ENCODE assay signal across 22 cellular contexts in genomic region chr3:43004282-43004681, GRCh38. TPM values are rescaled to one million over a fixed set of nuclear protein-coding genes. Genes with fewer than 3 reads are reported as not detected.
DNase-seq lines count a peak whose midpoint lies in the region; ATAC-seq, FAIRE-seq and TF ChIP-seq lines count a peak whose summit lies in the region.
"Had no signal": no experiment of that assay in that cellular context is flagged by ENCODE, and none has a peak within 500 bp of the region (broad histone marks: within the 10 kb centered on the region; RNA-seq: fewer than 3 reads in every experiment).

No MANE protein-coding gene starts in this region.

- no peak for FAIRE-seq in urothelium cell line (lab: Jason Lieb, UNC)

- no peaks in the 10 kb centered on the region for H4K20me1 ChIP-seq in PC-3 (ENCODE audit: low read length)
- H4K20me1 ChIP-seq in fibroblast of lung (ENCODE audit: control insufficient read depth, extremely low read depth, insufficient read depth, low read length): no peaks in the 10 kb centered on the region
- no peaks in the 10 kb centered on the region for H4K20me1 ChIP-seq in neural progenitor cell (ENCODE audit: low read depth)

- no peaks in the 10 kb centered on the region for H3K36me3 ChIP-seq in PC-3 (ENCODE audit: low read depth, low read length)
- H3K36me3 ChIP-seq in fibroblast of lung (ENCODE audit: control insufficient read depth, insufficient read depth, low read length): no peaks in the 10 kb centered on the region
- no peaks in the 10 kb centered on the region for H3K36me3 ChIP-seq in neural progenitor cell
- no peaks in the 10 kb centered on the region for H3K36me3 ChIP-seq in Peyer's patch
- H3K36me3 ChIP-seq: sigmoid colon had no signal

- H3K9me3 Mint-ChIP-seq in activated naive CD4-positive, alpha-beta T cell treated with anti-CD3 and anti-CD28 coated beads, Interleukin-2, amount 50 U/mL, for 72 hours: peaks cover 0 to 6% of the 10 kb centered on the region in 2 donors
- H3K9me3 Mint-ChIP-seq in neural progenitor cell: no peaks in the 10 kb centered on the region
- H3K9me3 Mint-ChIP-seq: H9; T-helper 2 cell treated with Interferon-gamma antibody and Interleukin-4, amounts not matched to agents 5 μg/mL and 100 μg/mL, for 36 hours had no signal

- TF ChIP-seq CTCF in PC-3 (conservative IDR thresholded peaks at IDR 0.05; ENCODE audit: low read depth, low read length) (no peak), fibroblast of lung (conservative IDR thresholded peaks at IDR 0.05 in 1 of 2, IDR thresholded peaks at IDR 0.05 in 1 of 2; ENCODE audit: low read depth in 1 of 2, low read length in 2 of 2) (no peak), neural progenitor cell (IDR thresholded peaks at IDR 0.05) (no peak), Peyer's patch (IDR thresholded peaks at IDR 0.05) (no peak)

- CTCF ChIA-PET in PC-3 (lab: Charles Lee): no interaction called here

- H2AFZ ChIP-seq in PC-3 (ENCODE audit: low read length): no peak overlapping the region
- H2AFZ ChIP-seq in fibroblast of lung (ENCODE audit: low read length): no peak overlapping the region
- H2AFZ ChIP-seq in neural progenitor cell (replicated peaks): no peak overlapping the region

- intact Hi-C loops in PC-3 (cut with micrococcal nuclease): no loop called here

- H3K9ac ChIP-seq in PC-3 (ENCODE audit: low read length) (no peak overlapping the region), fibroblast of lung (ENCODE audit: insufficient read depth, low read length) (no peak overlapping the region), neural progenitor cell (no peak overlapping the region)

- H3K4me3 ChIP-seq in PC-3 (ENCODE audit: low read length) (no peak overlapping the region), fibroblast of lung (replicated peaks in 1 of 4; ENCODE audit: control extremely low read depth in 1 of 4, insufficient read depth in 1 of 4, low read depth in 3 of 4, low read length in 4 of 4) (no peak overlapping the region), neural progenitor cell (no peak overlapping the region), Peyer's patch (no peak overlapping the region)
- H3K4me3 ChIP-seq: sigmoid colon had no signal

- H3K4me1 ChIP-seq in PC-3 (ENCODE audit: insufficient read depth, low read length) (peaks cover 19% of the 10 kb centered on the region), fibroblast of lung (ENCODE audit: control insufficient read depth, extremely low read depth, insufficient read depth, low read length) (peaks cover 7% of the 10 kb centered on the region), neural progenitor cell (no peaks in the 10 kb centered on the region), Peyer's patch (peaks cover 0 to 8% (median 0%) of the 10 kb centered on the region in 4 donors)
- H3K4me1 ChIP-seq: Caco-2 had no signal

- H3K27me3 ChIP-seq in PC-3 (ENCODE audit: low read length): no peaks in the 10 kb centered on the region
- H3K27me3 ChIP-seq in fibroblast of lung (ENCODE audit: control insufficient read depth, insufficient read depth, low read length): no peaks in the 10 kb centered on the region
- H3K27me3 ChIP-seq in neural progenitor cell: no peaks in the 10 kb centered on the region
- H3K27me3 ChIP-seq in Peyer's patch: no peaks in the 10 kb centered on the region
- H3K27me3 ChIP-seq: sigmoid colon had no signal

- no peaks in the 10 kb centered on the region for H3K9me3 ChIP-seq in PC-3 (ENCODE audit: low read length)
- no peaks in the 10 kb centered on the region for H3K9me3 ChIP-seq in fibroblast of lung (ENCODE audit: control insufficient read depth, insufficient read depth, low read depth, low read length)
- no peaks in the 10 kb centered on the region for H3K9me3 ChIP-seq in neural progenitor cell (ENCODE audit: low read depth)
- H3K9me3 ChIP-seq in Peyer's patch: no peaks in the 10 kb centered on the region
- H3K9me3 ChIP-seq: Caco-2, sigmoid colon had no signal

- POLR2A ChIA-PET in PC-3 (lab: Charles Lee; ENCODE audit: unreplicated experiment): no interaction called here

- H3K36me3 Mint-ChIP-seq in activated naive CD4-positive, alpha-beta T cell treated with anti-CD3 and anti-CD28 coated beads, Interleukin-2, amount 50 U/mL, for 72 hours: no peaks in the 10 kb centered on the region
- no peaks in the 10 kb centered on the region for H3K36me3 Mint-ChIP-seq in neural progenitor cell

- no peaks in the 10 kb centered on the region for H3K9me2 ChIP-seq in PC-3 (replicated peaks; ENCODE audit: low read length)

- H3K27ac Mint-ChIP-seq in activated naive CD4-positive, alpha-beta T cell treated with anti-CD3 and anti-CD28 coated beads, Interleukin-2, amount 50 U/mL, for 72 hours: peak overlapping the region in 1 of 2 donors; percentile 44
- no peak overlapping the region for H3K27ac Mint-ChIP-seq in neural progenitor cell
- H3K27ac Mint-ChIP-seq: T-helper 2 cell treated with Interferon-gamma antibody and Interleukin-4, amounts not matched to agents 5 μg/mL and 100 μg/mL, for 36 hours had no signal

- TF ChIP-seq POLR2A in Peyer's patch (IDR thresholded peaks at IDR 0.05): no peak

- ATAC-seq in activated naive CD4-positive, alpha-beta T cell treated with anti-CD3 and anti-CD28 coated beads, Interleukin-2, amount 50 U/mL, for 72 hours: peak; percentile 26 to 65
- peak; percentile 31; the same call in 1 of the 2 replicates for ATAC-seq in PC-3
- ATAC-seq: esophagus mucosa, left cardiac atrium had no signal

- H3F3A ChIP-seq in PC-3 (ENCODE audit: low read length, unreplicated experiment) (no peaks in the 10 kb centered on the region), neural progenitor cell (ENCODE audit: low read depth) (no peaks in the 10 kb centered on the region)

- BruUV-seq in PC-3 (replicated peaks; lab: Mats Ljungman, UMichigan): no TSS peak

- H3K4me2 ChIP-seq in PC-3 (ENCODE audit: low read length) (0 out of 2 replicates have a peak overlapping the region, but pooled peaks have one; percentile 20), fibroblast of lung (ENCODE audit: extremely low read depth, insufficient read depth, low read length) (no peak overlapping the region), neural progenitor cell (no peak overlapping the region)

- peaks cover 4% of the 10 kb centered on the region for H3K4me1 Mint-ChIP-seq in neural progenitor cell

- H3K4me3 Mint-ChIP-seq in neural progenitor cell: no peak overlapping the region
- H3K4me3 Mint-ChIP-seq: H9; T-helper 2 cell treated with Interferon-gamma antibody and Interleukin-4, amounts not matched to agents 5 μg/mL and 100 μg/mL, for 36 hours had no signal

- H3K79me2 ChIP-seq in PC-3 (ENCODE audit: low read length): no peaks in the 10 kb centered on the region
- H3K79me2 ChIP-seq in fibroblast of lung (ENCODE audit: control insufficient read depth, insufficient read depth, low read length): no peaks in the 10 kb centered on the region
- H3K79me2 ChIP-seq in neural progenitor cell (ENCODE audit: low read depth): no peaks in the 10 kb centered on the region

- no peak for DNase-seq in activated naive CD4-positive, alpha-beta T cell treated with anti-CD3 and anti-CD28 coated beads, Interleukin-2, amount 50 U/mL, for 72 hours (ENCODE audit: low spot score in 2 of 2)
- DNase-seq in activated naive CD4-positive, alpha-beta T cell (lab: John Stamatoyannopoulos, UW): no peak
- DNase-seq in PC-3: peak; percentile 67
- DNase-seq in fibroblast of lung (ENCODE audit: low read depth in 2 of 2): peak; percentile 80 to 87
- DNase-seq in urothelium cell line (ENCODE audit: low spot score): peak; percentile 59
- no peak for DNase-seq in neural progenitor cell (ENCODE audit: low spot score)
- DNase-seq in OCI-M2 (lab: John Stamatoyannopoulos, UW; ENCODE audit: unreplicated experiment): no peak
- no peak for DNase-seq in Peyer's patch
- DNase-seq: ACHN; activated CD4-positive, alpha-beta T cell treated with anti-CD3 and anti-CD28 coated beads for 48 hours; aorta; Caco-2; H9; left cardiac atrium; NCI-H1105 treated with DMSO at 0.1 percent for 48 hours; Right ventricle myocardium superior; sigmoid colon; stimulated activated CD4-positive, alpha-beta T cell treated with anti-CD3 and anti-CD28 coated beads, Interleukin-4, amount 100 ng/mL, for 1 hour; stimulated activated CD8-positive, alpha-beta memory T cell treated with anti-CD3 and anti-CD28 coated beads, Interleukin-4, amount 100 ng/mL, for 48 hours; trophoblast cell had no signal

- H3K27ac ChIP-seq in PC-3 (ENCODE audit: low read length): peak overlapping the region; percentile 31
- no peak overlapping the region for H3K27ac ChIP-seq in fibroblast of lung (ENCODE audit: insufficient read depth, low read length)
- no peak overlapping the region for H3K27ac ChIP-seq in neural progenitor cell
- H3K27ac ChIP-seq in Peyer's patch: no peak overlapping the region

- H3K27me3 Mint-ChIP-seq in neural progenitor cell (ENCODE audit: insufficient read depth, low read depth): no peaks in the 10 kb centered on the region

RNA-seq across cellular contexts. Expression of gene GASK1A, which starts 25.2 kb away (rescaled TPM):
- total RNA-seq in activated naive CD4-positive, alpha-beta T cell treated with anti-CD3 and anti-CD28 coated beads, Interleukin-2, amount 50 U/mL, for 72 hours: not detected
- total RNA-seq in PC-3 (2014; rRNA removed) (1.9 and 2.5 TPM in 2 replicates), fibroblast of lung (1.8 and 5.4 TPM in 2 replicates), neural progenitor cell (ENCODE audit: low replicate concordance) (3.9 and 10.3 TPM in 2 replicates), Peyer's patch (1 to 10 TPM; 1.8 to 9.1 (median 6.3) TPM)
- polyA plus RNA-seq in fibroblast of lung: 0.11 and 0.14 TPM in 2 replicates
- polyA plus RNA-seq in fibroblast of lung (2012): 0.09 and 0.13 TPM in 2 replicates
- not detected in 2 replicates for polyA minus RNA-seq in fibroblast of lung (ENCODE audit: low replicate concordance)

Comparison
In these comparisons a context has a peak if more than half of its experiments do, and no peak if none do; other contexts are left out.
1. DNase-seq: peak in PC-3 (single experiment), fibroblast of lung (2 of 2) and urothelium cell line (single experiment); none in activated naive CD4-positive, alpha-beta T cell treated with anti-CD3 and anti-CD28 coated beads, Interleukin-2, amount 50 U/mL, for 72 hours (0 of 2), activated naive CD4-positive, alpha-beta T cell (0 of 4), neural progenitor cell (single experiment), OCI-M2 (single experiment) and Peyer's patch (0 of 3).